Comparison of ENCODE assay signal across 8 cellular contexts in genomic region chr2:240387669-240388358, GRCh38. TPM values are rescaled to one million over a fixed set of nuclear protein-coding genes. Genes with fewer than 3 reads are reported as not detected.
DNase-seq lines count a peak whose midpoint lies in the region; ATAC-seq and TF ChIP-seq lines count a peak whose summit lies in the region.

No MANE protein-coding gene starts in this region.

- H3K23ac ChIP-seq in neuronal stem cell (ENCODE audit: low read depth, low read length, poor library complexity): no peak overlapping the region

- no peak overlapping the region for H4K91ac ChIP-seq in neuronal stem cell (ENCODE audit: low read depth, low read length, poor library complexity)

- H3K4me3 ChIP-seq in BE2C (ENCODE audit: low read depth, low read length) (no peak overlapping the region), neuronal stem cell (ENCODE audit: low read length in 2 of 2) (no peak overlapping the region), suprapubic skin (no peak overlapping the region)

- H4K8ac ChIP-seq in neuronal stem cell (ENCODE audit: low read depth, low read length): no peak overlapping the region

- H2BK5ac ChIP-seq in neuronal stem cell (ENCODE audit: low read length): no peak overlapping the region

- ATAC-seq in HG03108 (IDR thresholded peaks at IDR 0.05; ENCODE audit: unreplicated experiment) (no peak), GM18868 (IDR thresholded peaks at IDR 0.05; ENCODE audit: unreplicated experiment) (no peak)

- H3K9me3 ChIP-seq in BE2C (no peaks in the 10 kb centered on the region), neuronal stem cell (replicated peaks in 1 of 2; ENCODE audit: control insufficient read depth in 2 of 2, insufficient read depth in 1 of 2, low read depth in 1 of 2, low read length in 2 of 2) (peaks cover 0 to 3% of the 10 kb centered on the region in 2 donors), suprapubic skin (no peaks in the 10 kb centered on the region)

- TF ChIP-seq CTCF in BE2C (IDR thresholded peaks at IDR 0.05; ENCODE audit: low read depth, low read length) (no peak), suprapubic skin (IDR thresholded peaks at IDR 0.05) (no peak)

- WGBS in neuronal stem cell (ENCODE audit: extremely low coverage in 2 of 2, insufficient read length in 2 of 2, insufficient replicate concordance in 1 of 2), 2 donors: no CpG with 5 or more reads among the region's 16 CpGs
- 75% methylated on average over 4 of the region's 16 CpGs for WGBS in suprapubic skin

- no peak for TF ChIP-seq EP300 in suprapubic skin (IDR thresholded peaks at IDR 0.05)

- H3K36me3 ChIP-seq in BE2C (no peaks in the 10 kb centered on the region), neuronal stem cell (replicated peaks in 1 of 2; ENCODE audit: control insufficient read depth in 2 of 2, insufficient read depth in 2 of 2, low read length in 2 of 2) (no peaks in the 10 kb centered on the region), suprapubic skin (no peaks in the 10 kb centered on the region)

- H2BK12ac ChIP-seq in neuronal stem cell (ENCODE audit: low read length): no peak overlapping the region

- H3K18ac ChIP-seq in neuronal stem cell (ENCODE audit: low read length): peak overlapping the region; percentile 52

- H3K27me3 ChIP-seq in BE2C (no peaks in the 10 kb centered on the region), neuronal stem cell (ENCODE audit: control insufficient read depth in 3 of 3, insufficient read depth in 3 of 3, low read depth in 1 of 3, low read length in 3 of 3) (no peaks in the 10 kb centered on the region), suprapubic skin (no peaks in the 10 kb centered on the region)

- peak overlapping the region; percentile 17 for H3K14ac ChIP-seq in neuronal stem cell (ENCODE audit: low read length)

- no peak overlapping the region for H3K4ac ChIP-seq in neuronal stem cell (ENCODE audit: low read length)

- no peak overlapping the region for H2AFZ ChIP-seq in neuronal stem cell (ENCODE audit: low read length)

- DNase-seq in BE2C: peak; percentile 64
- peak; percentile 98 for DNase-seq in RPMI7951 (ENCODE audit: low read depth)
- DNase-seq in fibroblast of peridontal ligament (ENCODE audit: extremely low read depth): peak; percentile 95
- DNase-seq in neuronal stem cell (ENCODE audit: low spot score): no peak
- DNase-seq in suprapubic skin (ENCODE audit: low spot score in 2 of 2): no peak
- no peak for DNase-seq in activated effector memory CD4-positive, alpha-beta T cell treated with anti-CD3 and anti-CD28 coated beads, Interleukin-2, amount 50 U/mL, for 16 hours

- H2BK15ac ChIP-seq in neuronal stem cell (ENCODE audit: low read length): peak overlapping the region; percentile 84

- H3K27ac ChIP-seq in neuronal stem cell (replicated peaks; ENCODE audit: low read length) (no peak overlapping the region), suprapubic skin (no peak overlapping the region)

- H3K79me1 ChIP-seq in neuronal stem cell (ENCODE audit: low read depth, low read length): no peaks in the 10 kb centered on the region

- H3K4me1 ChIP-seq in BE2C: peaks cover 7% of the 10 kb centered on the region; the same call in 1 of the 2 replicates
- H3K4me1 ChIP-seq in neuronal stem cell (ENCODE audit: control insufficient read depth in 2 of 2, insufficient read depth in 1 of 2, low read depth in 1 of 2, low read length in 2 of 2): peaks cover 0 to 2% of the 10 kb centered on the region in 2 donors
- H3K4me1 ChIP-seq in suprapubic skin: peaks cover 7% of the 10 kb centered on the region

- no peak overlapping the region for H3K9ac ChIP-seq in neuronal stem cell (ENCODE audit: low read depth, low read length, poor library complexity)

- no peak for TF ChIP-seq POLR2A in suprapubic skin (IDR thresholded peaks at IDR 0.05)

- H3K4me2 ChIP-seq in neuronal stem cell (ENCODE audit: insufficient read depth, low read length, poor library complexity, severe bottlenecking): no peak overlapping the region

- no peak overlapping the region for H2BK120ac ChIP-seq in neuronal stem cell (ENCODE audit: low read depth, low read length)

- peak overlapping the region; percentile 29 for H2AK5ac ChIP-seq in neuronal stem cell (ENCODE audit: low read depth, low read length)

RNA-seq across cellular contexts. Expression of gene GPC1, which starts 47.6 kb away (rescaled TPM):
- polyA plus RNA-seq in BE2C (2012; ENCODE audit: insufficient read depth, insufficient read length, low read depth): 46.0 TPM
- 13.9 and 24.1 TPM in 2 replicates for total RNA-seq in RPMI7951 (2014; rRNA removed; shearing (Covaris generic))
- polyA plus RNA-seq in neuronal stem cell (2013, experiment 1 of 2): 78.0 TPM
- 77.4 TPM for polyA plus RNA-seq in neuronal stem cell (2013, experiment 2 of 2)
- 100 to 1,000 TPM; 130 to 164 (median 145) TPM for total RNA-seq in suprapubic skin

Comparison
In these comparisons a context has a peak if more than half of its experiments do, and no peak if none do; other contexts are left out.
1. DNase-seq: peak in BE2C (single experiment), RPMI7951 (single experiment) and fibroblast of peridontal ligament (single experiment); none in neuronal stem cell (single experiment), suprapubic skin (0 of 2) and activated effector memory CD4-positive, alpha-beta T cell treated with anti-CD3 and anti-CD28 coated beads, Interleukin-2, amount 50 U/mL, for 16 hours (single experiment).